Comparison of ENCODE assay signal across 8 cellular contexts in genomic region chr13:77729502-77730221, GRCh38. TPM values are rescaled to one million over a fixed set of nuclear protein-coding genes. Genes with fewer than 3 reads are reported as not detected.
DNase-seq lines count a peak whose midpoint lies in the region; ATAC-seq and TF ChIP-seq lines count a peak whose summit lies in the region.

No MANE protein-coding gene starts in this region.

- DNase-seq in GM13977 (ENCODE audit: low spot score) (peak; percentile 18), dorsolateral prefrontal cortex (no peak), ascending aorta (ENCODE audit: low spot score in 2 of 2) (no peak), NCI-H748 (lab: John Stamatoyannopoulos, UW; ENCODE audit: unreplicated experiment) (no peak), SKM-1 treated with dmso at 0.1 percent for 144 hours (lab: John Stamatoyannopoulos, UW; ENCODE audit: unreplicated experiment) (no peak), OCI-M1 (lab: John Stamatoyannopoulos, UW) (no peak)

- H3K9me3 ChIP-seq in ascending aorta = no peaks in the 10 kb centered on the region

- in situ Hi-C loops in GM13977 (cut with MboI; ENCODE audit: low pct_unique_long_range_greater_than_20kb, low sequenced_read_pairs, unreplicated experiment) = no loop called here

- intact Hi-C loops in dorsolateral prefrontal cortex (cut with DNase I) = no loop called here
- intact Hi-C loops in ascending aorta (cut with DNase I) = no loop called here

- H3K36me3 ChIP-seq in ascending aorta = peaks cover 0 to 2% of the 10 kb centered on the region in 2 donors

- H3K27me3 ChIP-seq in dorsolateral prefrontal cortex (no peaks in the 10 kb centered on the region), ascending aorta (no peaks in the 10 kb centered on the region)

- ATAC-seq in GM21390 (IDR thresholded peaks at IDR 0.05; ENCODE audit: unreplicated experiment) = peak; percentile 97
- ATAC-seq in HG03469 (IDR thresholded peaks at IDR 0.05; ENCODE audit: unreplicated experiment) = peak; percentile 99

- H3K4me3 ChIP-seq in dorsolateral prefrontal cortex (peak overlapping the region in 28 of 59 donors; percentile 1 to 45 (median 18)), ascending aorta (no peak overlapping the region)

- TF ChIP-seq CTCF in GM13977 (IDR thresholded peaks at IDR 0.05; ENCODE audit: extremely low read depth, insufficient read depth, missing control alignments) (no peak), dorsolateral prefrontal cortex (IDR thresholded peaks at IDR 0.05 in 54 of 56, conservative IDR thresholded peaks at IDR 0.05 in 2 of 56; ENCODE audit: low read depth in 1 of 56, partially characterized antibody in 56 of 56) (no peak), ascending aorta (IDR thresholded peaks at IDR 0.05) (no peak)

- peak overlapping the region in 57 of 59 donors; percentile 16 to 98 (median 77) for H3K27ac ChIP-seq in dorsolateral prefrontal cortex
- no peak overlapping the region for H3K27ac ChIP-seq in ascending aorta

- no peaks in the 10 kb centered on the region for H3K4me1 ChIP-seq in ascending aorta

RNA-seq across cellular contexts. Expression of gene SLAIN1, which starts 32.2 kb away (rescaled TPM):
- total RNA-seq in dorsolateral prefrontal cortex = 100 to 1,000 TPM; 103 to 777 (median 227) TPM
- 7.1 TPM for total RNA-seq in ascending aorta

Comparison
In these comparisons a context has a peak if more than half of its experiments do, and no peak if none do; other contexts are left out.
1. H3K27ac ChIP-seq: peak in dorsolateral prefrontal cortex (57 of 59); none in ascending aorta (0 of 2).
2. RNA of gene SLAIN1, which starts 32.2 kb away (total RNA-seq): 103 to 777 TPM in dorsolateral prefrontal cortex; 7.1 TPM in ascending aorta (single experiment); every median in the first group is over 10 times any median in the second.